In genomic region chr15:43225950-43226255, GRCh38 we compare ENCODE assay signal across 8 cellular contexts. TPM values are rescaled to one million over a fixed set of nuclear protein-coding genes. Genes with fewer than 3 reads are reported as not detected.
"Had no signal": no experiment of that assay in that cellular context is flagged by ENCODE, and none has a peak within 500 bp of the region (broad histone marks: within the 10 kb centered on the region; RNA-seq: fewer than 3 reads in every experiment).

No MANE protein-coding gene starts in this region.

RNA-seq across cellular contexts. Expression of gene EPB42, which starts 5.1 kb away (rescaled TPM):
- total RNA-seq: activated CD4-positive, alpha-beta T cell treated with anti-CD3 and anti-CD28 coated beads, Interleukin-2, amount 10 ng/mL, durations not matched to agents 24 days and 14 days; activated CD8-positive, alpha-beta T cell treated with anti-CD3 and anti-CD28 coated beads, Interleukin-2, amount 10 ng/mL, durations not matched to agents 7 days and 5 days; activated T-helper 2 cell treated with anti-CD3 and anti-CD28 coated beads, Interferon-gamma antibody, Interleukin-2, Interleukin-4, amounts not matched to agents 10 μg/mL and 5 μg/mL and 100 μg/mL, durations not matched to agents 14 hours and 24 hours and 36 hours; ascending aorta; NCI-H460; RPMI7951; SJCRH30 had no signal

RNA-seq across cellular contexts. Expression of gene TGM5, which starts 40.8 kb away (rescaled TPM):
- total RNA-seq: activated CD4-positive, alpha-beta T cell treated with anti-CD3 and anti-CD28 coated beads, Interleukin-2, amount 10 ng/mL, durations not matched to agents 24 days and 14 days; ascending aorta; cardiac muscle cell; NCI-H460; RPMI7951; SJCRH30 had no signal
